Comparison of ENCODE assay signal across 9 cellular contexts in the genomic region with DNA sequence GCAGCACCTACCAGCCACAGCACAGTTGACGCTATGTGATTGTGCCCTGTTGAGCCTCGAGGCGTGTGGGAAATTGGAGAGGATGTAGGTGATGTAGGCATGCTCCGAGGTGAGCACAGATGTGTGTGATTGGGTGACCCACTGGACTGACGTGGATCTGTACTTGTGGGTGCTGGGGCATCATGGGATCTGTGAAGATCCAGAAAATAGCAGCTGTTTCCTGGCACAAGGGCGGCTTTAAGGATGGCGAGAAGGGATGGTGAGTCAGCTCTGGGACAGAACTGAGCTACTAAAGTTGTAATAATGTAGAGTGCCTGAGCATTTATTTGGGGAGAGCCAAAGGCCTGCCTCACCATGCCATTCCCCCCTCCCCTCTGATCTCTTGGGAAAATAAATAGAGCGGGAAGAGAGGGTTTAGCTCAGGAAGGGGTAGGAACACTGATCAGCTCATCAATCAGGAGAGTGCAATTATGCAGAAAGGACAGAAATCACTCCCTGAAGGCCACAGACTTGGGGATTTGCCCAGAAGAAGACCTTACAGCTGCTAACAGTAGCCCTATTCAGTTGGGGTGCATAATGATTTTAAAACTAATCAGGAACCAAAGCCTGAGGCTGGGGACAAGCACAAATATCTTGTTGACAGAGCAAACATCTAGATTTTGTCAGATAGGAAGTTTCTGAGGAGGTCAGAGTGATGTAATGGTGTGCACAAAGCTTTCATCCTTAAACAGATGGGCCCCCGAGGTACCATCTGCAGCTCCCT. TPM values are rescaled to one million over a fixed set of nuclear protein-coding genes. Genes with fewer than 3 reads are reported as not detected.
A peak's percentile ranks its signal among the peaks of the same experiment; 100 is the strongest.
DNase-seq lines count a peak whose midpoint lies in the region; ATAC-seq, FAIRE-seq and TF ChIP-seq lines count a peak whose summit lies in the region.
"Had no signal": no experiment of that assay in that cellular context is flagged by ENCODE, and none has a peak within 500 bp of the region (broad histone marks: within the 10 kb centered on the region; RNA-seq: fewer than 3 reads in every experiment).

No MANE protein-coding gene starts in this region.

- H3K27me3 Mint-ChIP-seq in astrocyte (ENCODE audit: low read depth, unreplicated experiment): no peaks in the 10 kb centered on the region

- H3K27me3 ChIP-seq in heart left ventricle: no peaks in the 10 kb centered on the region
- H3K27me3 ChIP-seq in astrocyte (ENCODE audit: insufficient read depth, low read length): no peaks in the 10 kb centered on the region
- H3K27me3 ChIP-seq in right lobe of liver: no peaks in the 10 kb centered on the region
- no peaks in the 10 kb centered on the region for H3K27me3 ChIP-seq in vagina

- peak overlapping the region; percentile 44 for H3K27ac Mint-ChIP-seq in astrocyte (ENCODE audit: unreplicated experiment)

- no peak for FAIRE-seq in astrocyte (lab: Jason Lieb, UNC)
- FAIRE-seq: RCC 7860 had no signal

- H3K4me3 ChIP-seq in heart left ventricle (no peak overlapping the region), astrocyte (ENCODE audit: insufficient read depth, low read depth, low read length) (no peak overlapping the region), right lobe of liver (no peak overlapping the region), vagina (no peak overlapping the region)

- TF ChIP-seq CTCF in heart left ventricle (IDR thresholded peaks at IDR 0.05) (no peak), astrocyte (IDR thresholded peaks at IDR 0.05; ENCODE audit: insufficient read depth, low read depth, low read length) (no peak), right lobe of liver (IDR thresholded peaks at IDR 0.05) (no peak), vagina (IDR thresholded peaks at IDR 0.05) (no peak)

- H3K4me1 Mint-ChIP-seq in astrocyte (ENCODE audit: low read depth, unreplicated experiment): peaks cover 33% of the 10 kb centered on the region

- H3K4me1 ChIP-seq in heart left ventricle (peaks cover 0 to 89% (median 60%) of the 10 kb centered on the region in 12 donors), astrocyte (ENCODE audit: insufficient read depth, low read length) (peaks cover 28% of the 10 kb centered on the region), right lobe of liver (peaks cover 0 to 38% (median 13%) of the 10 kb centered on the region in 4 donors), vagina (peaks cover 20% of the 10 kb centered on the region)

- H3K9me3 Mint-ChIP-seq in astrocyte (ENCODE audit: unreplicated experiment): no peaks in the 10 kb centered on the region

- 59 to 76% (median 68%) methylated on average over 9 of the region's 9 CpGs for WGBS in heart left ventricle, 4 donors
- 67% methylated on average over 7 of the region's 9 CpGs for WGBS in right lobe of liver (ENCODE audit: insufficient coverage, low coverage, low lambda C conversion rate, missing lambda C conversion rate)

- H3K36me3 ChIP-seq in heart left ventricle (peaks cover 0 to 25% (median 11%) of the 10 kb centered on the region in 9 donors), astrocyte (ENCODE audit: insufficient read depth, low read length) (no peaks in the 10 kb centered on the region), right lobe of liver (no peaks in the 10 kb centered on the region), vagina (no peaks in the 10 kb centered on the region)

- no peak overlapping the region for H2AFZ ChIP-seq in astrocyte (ENCODE audit: low read depth, low read length)

- peak in 3 of 4 donors; percentile 11 to 56 (median 27) for ATAC-seq in heart left ventricle
- no peak for ATAC-seq in left ventricle myocardium superior
- ATAC-seq in right lobe of liver: peak in 3 of 4 donors; percentile 37 to 56 (median 41)
- no peak for ATAC-seq in GM21381 (IDR thresholded peaks at IDR 0.05; ENCODE audit: unreplicated experiment)

- H3K79me2 ChIP-seq in astrocyte (ENCODE audit: insufficient read depth, low read length): peaks cover 90% of the 10 kb centered on the region

- TF ChIP-seq POLR2A in heart left ventricle (IDR thresholded peaks at IDR 0.05) (no peak), right lobe of liver (IDR thresholded peaks at IDR 0.05) (no peak), vagina (IDR thresholded peaks at IDR 0.05) (no peak)

- H3K36me3 Mint-ChIP-seq in astrocyte (ENCODE audit: low read depth, unreplicated experiment): peaks cover 4% of the 10 kb centered on the region

- H3K4me2 ChIP-seq in astrocyte (ENCODE audit: low read length): peak overlapping the region; percentile 54

- intact Hi-C loops in heart left ventricle (cut with DNase I) (no loop called here), left ventricle myocardium superior (cut with micrococcal nuclease) (no loop called here), right lobe of liver (cut with DNase I) (no loop called here), vagina (cut with DNase I) (no loop called here)

- peaks cover 76% of the 10 kb centered on the region for H4K20me1 ChIP-seq in astrocyte (ENCODE audit: insufficient read depth, low read length)

- H3K9ac ChIP-seq in astrocyte (ENCODE audit: low read length): peak overlapping the region; percentile 29

- DNase-seq in heart left ventricle (no peak), left ventricle myocardium superior (no peak), astrocyte (ENCODE audit: low read depth) (peak; percentile 88), right lobe of liver (no peak), vagina (ENCODE audit: extremely low spot score in 2 of 2) (no peak), mucosa of gallbladder (ENCODE audit: low spot score) (no peak), GF-D8 (lab: John Stamatoyannopoulos, UW) (no peak)

- H3K9me3 ChIP-seq in heart left ventricle (no peaks in the 10 kb centered on the region), astrocyte (ENCODE audit: insufficient read depth, low read depth, low read length) (no peaks in the 10 kb centered on the region), right lobe of liver (no peaks in the 10 kb centered on the region), vagina (no peaks in the 10 kb centered on the region)

- peak overlapping the region; percentile 30 for H3K4me3 Mint-ChIP-seq in astrocyte (ENCODE audit: unreplicated experiment)

- H3K27ac ChIP-seq in heart left ventricle (peak overlapping the region in 6 of 12 donors; percentile 30 to 70 (median 33)), astrocyte (ENCODE audit: low read depth, low read length) (peak overlapping the region; percentile 55), right lobe of liver (no peak overlapping the region), vagina (peak overlapping the region; percentile 10)

RNA-seq across cellular contexts. Expression of a gene that starts 30.2 kb away (rescaled TPM):
- total RNA-seq in heart left ventricle (10 to 100 TPM; 41.2 to 91.1 (median 74.0) TPM), left ventricle myocardium superior (62.7 TPM), astrocyte (45.0 and 45.2 TPM in 2 replicates), right lobe of liver (10 to 100 TPM in 4 of 6 experiments, 1 to 10 TPM in 2; 4.0 to 12.7 (median 11.3) TPM), vagina (61.9 TPM), mucosa of gallbladder (40.1 TPM)
- 10 to 100 TPM; 26.6 to 43.8 TPM for polyA plus RNA-seq in heart left ventricle

Comparison
In these comparisons a context has a peak if more than half of its experiments do, and no peak if none do; other contexts are left out.
1. ATAC-seq: peak in heart left ventricle (3 of 4) and right lobe of liver (3 of 4); none in left ventricle myocardium superior (single experiment) and GM21381 (single experiment).
2. H3K27ac ChIP-seq: peak in astrocyte (single experiment) and vagina (single experiment); none in right lobe of liver (0 of 3).